In genomic region chr5:75337366-75338021, GRCh38 we compare ENCODE assay signal across 8 cellular contexts. TPM values are rescaled to one million over a fixed set of nuclear protein-coding genes. Genes with fewer than 3 reads are reported as not detected.
DNase-seq lines count a peak whose midpoint lies in the region; ATAC-seq and TF ChIP-seq lines count a peak whose summit lies in the region.

No MANE protein-coding gene starts in this region.

- DNase-seq in activated naive CD4-positive, alpha-beta T cell (lab: John Stamatoyannopoulos, UW) = peak in 3 of 4 experiments; percentile 6 to 20 (median 17)
- DNase-seq in activated naive CD4-positive, alpha-beta T cell treated with anti-CD3 and anti-CD28 coated beads, Interleukin-2, amount 50 U/mL, for 16 hours = no peak
- DNase-seq in Karpas-422 (peak; percentile 59), heart left ventricle (peak in 3 of 5 donors; percentile 29 to 53 (median 34)), putamen (ENCODE audit: low spot score) (peak; percentile 21), NCI-H446 (lab: John Stamatoyannopoulos, UW) (no peak), NCI-H1092 (lab: John Stamatoyannopoulos, UW) (no peak)
- peak; percentile 59 for DNase-seq in activated naive CD4-positive, alpha-beta T cell treated with anti-CD3 and anti-CD28 coated beads, Interleukin-2, amount 10 ng/mL, durations not matched to agents 7 days and 5 days

- H3K36me3 ChIP-seq in Karpas-422 (ENCODE audit: insufficient read depth, low read length) = peaks cover 40% of the 10 kb centered on the region
- peaks cover 0 to under 1% (median 0%) of the 10 kb centered on the region in 9 donors for H3K36me3 ChIP-seq in heart left ventricle

- TF ChIP-seq CTCF in heart left ventricle (IDR thresholded peaks at IDR 0.05) = no peak

- H3K4me2 ChIP-seq in Karpas-422 (ENCODE audit: low read depth, low read length, poor library complexity, severe bottlenecking) = peak overlapping the region; percentile 87

- peaks cover 24% of the 10 kb centered on the region for H3K36me3 Mint-ChIP-seq in activated naive CD4-positive, alpha-beta T cell treated with anti-CD3 and anti-CD28 coated beads, Interleukin-2, amount 10 ng/mL, durations not matched to agents 7 days and 5 days

- peak in 2 of 4 donors; percentile 2 to 21 for ATAC-seq in heart left ventricle

- peaks cover 36% of the 10 kb centered on the region for H3K4me1 ChIP-seq in Karpas-422 (ENCODE audit: low read length)
- peaks cover 0 to 29% (median 14%) of the 10 kb centered on the region in 12 donors for H3K4me1 ChIP-seq in heart left ventricle

- H3K9me3 ChIP-seq in Karpas-422 (ENCODE audit: low read length) (no peaks in the 10 kb centered on the region), heart left ventricle (no peaks in the 10 kb centered on the region)

- H3K4me1 Mint-ChIP-seq in activated naive CD4-positive, alpha-beta T cell treated with anti-CD3 and anti-CD28 coated beads, Interleukin-2, amount 10 ng/mL, durations not matched to agents 7 days and 5 days = peaks cover 35% of the 10 kb centered on the region

- no peaks in the 10 kb centered on the region for H3K9me2 ChIP-seq in Karpas-422 (replicated peaks; ENCODE audit: insufficient read depth, low read length)

- H3K9ac ChIP-seq in Karpas-422 (ENCODE audit: low read length) = peak overlapping the region; percentile 99

- H3K27me3 ChIP-seq in Karpas-422 (ENCODE audit: low read length) (no peaks in the 10 kb centered on the region), heart left ventricle (no peaks in the 10 kb centered on the region)

- H3K27ac Mint-ChIP-seq in activated naive CD4-positive, alpha-beta T cell treated with anti-CD3 and anti-CD28 coated beads, Interleukin-2, amount 10 ng/mL, durations not matched to agents 7 days and 5 days = no peak overlapping the region

- H3K79me2 ChIP-seq in Karpas-422 (ENCODE audit: low read length) = peaks cover 54% of the 10 kb centered on the region

- H3K27ac ChIP-seq in Karpas-422 (ENCODE audit: low read length) = peak overlapping the region; percentile 85
- peak overlapping the region; percentile 54 to 98 (median 88) for H3K27ac ChIP-seq in heart left ventricle

- CTCF ChIA-PET in activated naive CD4-positive, alpha-beta T cell treated with anti-CD3 and anti-CD28 coated beads, Interleukin-2, amount 10 ng/mL, durations not matched to agents 7 days and 5 days (lab: Charles Lee) = interaction anchor here (0.6 to 1.7 kb wide), 5 partner anchors 14 to 343 kb away, joined by 3 to 13 read pairs (median 3); partner anchors contain the start of gene ANKRD31

- WGBS in heart left ventricle, 4 donors = 0 to 1% (median 1%) methylated on average over 15 to 50 of the region's 50 CpGs

- H3K27me3 Mint-ChIP-seq in activated naive CD4-positive, alpha-beta T cell treated with anti-CD3 and anti-CD28 coated beads, Interleukin-2, amount 10 ng/mL, durations not matched to agents 7 days and 5 days = peaks cover 3% of the 10 kb centered on the region

- H3K4me3 ChIP-seq in Karpas-422 (ENCODE audit: low read length) = peak overlapping the region; percentile 86
- H3K4me3 ChIP-seq in heart left ventricle = peak overlapping the region; percentile 75 to 99 (median 89)

- intact Hi-C loops in heart left ventricle (cut with DNase I) = loop anchor here in 9 of 10 donors (2.0 to 10.0 kb wide), 11 partner anchors 100 to 573 kb away; partner anchors contain the start of genes ANKRD31 (in 7 of the 9), GCNT4 (in 2 of the 9), CERT1 (in 1 of the 9) and GFM2 (in 1 of the 9)

- TF ChIP-seq POLR2A in heart left ventricle (IDR thresholded peaks at IDR 0.05) = no peak

- peaks cover 42% of the 10 kb centered on the region for H4K20me1 ChIP-seq in Karpas-422 (ENCODE audit: insufficient read depth, low read depth, low read length)

- H2AFZ ChIP-seq in Karpas-422 (ENCODE audit: low read length) = no peak overlapping the region

- H3K9me3 Mint-ChIP-seq in activated naive CD4-positive, alpha-beta T cell treated with anti-CD3 and anti-CD28 coated beads, Interleukin-2, amount 10 ng/mL, durations not matched to agents 7 days and 5 days = no peaks in the 10 kb centered on the region

- H3K4me3 Mint-ChIP-seq in activated naive CD4-positive, alpha-beta T cell treated with anti-CD3 and anti-CD28 coated beads, Interleukin-2, amount 10 ng/mL, durations not matched to agents 7 days and 5 days = no peak overlapping the region

RNA-seq across cellular contexts. Expression of gene HMGCR, which starts 0.5 kb away (rescaled TPM):
- total RNA-seq in Karpas-422 (2014; rRNA removed; shearing (Covaris generic); ENCODE audit: low replicate concordance) = 172 and 178 TPM in 2 replicates
- 10 to 100 TPM in 7 of 9 donors, 1 to 10 TPM in 2; 6.0 to 15.2 (median 11.9) TPM for total RNA-seq in heart left ventricle
- 10 to 100 TPM in 1 of 2 donors, 1 to 10 TPM in 1; 2.0 to 11.1 TPM for polyA plus RNA-seq in heart left ventricle

Comparison
In these comparisons a context has a peak if more than half of its experiments do, and no peak if none do; other contexts are left out.
1. DNase-seq: peak in activated naive CD4-positive, alpha-beta T cell (3 of 4), Karpas-422 (single experiment), activated naive CD4-positive, alpha-beta T cell treated with anti-CD3 and anti-CD28 coated beads, Interleukin-2, amount 10 ng/mL, durations not matched to agents 7 days and 5 days (single experiment), heart left ventricle (3 of 5) and putamen (single experiment); none in activated naive CD4-positive, alpha-beta T cell treated with anti-CD3 and anti-CD28 coated beads, Interleukin-2, amount 50 U/mL, for 16 hours (single experiment), NCI-H446 (0 of 2) and NCI-H1092 (single experiment).
2. RNA of gene HMGCR, which starts 0.5 kb away (total RNA-seq): 172 to 178 TPM in Karpas-422; 6.0 to 15.2 TPM in heart left ventricle; every median in the first group is over 10 times any median in the second.